15 cellular contexts compared by ENCODE assay signal in the genomic region with DNA sequence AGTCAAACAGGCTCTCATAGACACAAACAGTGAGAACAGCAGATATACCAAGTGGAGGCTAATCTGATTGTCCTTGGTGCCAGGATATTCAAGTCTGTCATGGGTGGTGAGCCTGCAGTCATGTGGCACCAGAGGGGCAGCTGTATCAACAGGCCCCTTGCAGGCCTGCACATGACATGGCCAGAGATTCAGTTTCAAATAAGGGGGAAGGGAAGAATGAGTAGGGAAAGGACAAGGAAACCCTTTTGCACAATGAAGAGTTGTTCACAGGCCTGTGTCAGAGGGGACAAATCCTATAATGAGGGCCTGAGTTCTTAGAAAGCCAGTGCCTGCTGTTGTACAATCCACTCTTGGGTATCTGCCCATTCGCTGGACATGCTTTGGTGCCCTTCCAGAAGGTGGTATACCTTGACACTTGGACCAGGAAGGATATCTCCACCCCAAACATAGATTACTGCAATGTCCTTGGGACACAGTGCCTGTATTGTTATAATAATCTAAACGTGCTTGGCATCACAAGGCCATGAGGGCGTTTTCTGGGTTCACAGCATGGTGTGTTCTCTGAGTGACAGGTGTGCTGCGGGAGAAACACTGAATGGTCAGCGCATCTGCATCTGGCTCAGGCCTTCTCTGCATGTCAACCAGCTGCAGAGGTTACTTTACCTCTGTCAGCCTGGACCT. TPM values are rescaled to one million over a fixed set of nuclear protein-coding genes. Genes with fewer than 3 reads are reported as not detected.
DNase-seq lines count a peak whose midpoint lies in the region; ATAC-seq and TF ChIP-seq lines count a peak whose summit lies in the region.
"Had no signal": no experiment of that assay in that cellular context is flagged by ENCODE, and none has a peak within 500 bp of the region (broad histone marks: within the 10 kb centered on the region; RNA-seq: fewer than 3 reads in every experiment).

No MANE protein-coding gene starts in this region.

- H3K27ac ChIP-seq in SK-N-SH (ENCODE audit: low read depth in 2 of 2, low read length in 1 of 2) (no peak overlapping the region), cingulate gyrus (ENCODE audit: low read depth, low read length) (peak overlapping the region; percentile 50), muscle layer of duodenum (ENCODE audit: low read length) (peak overlapping the region; percentile 79), upper lobe of right lung (no peak overlapping the region), ovary (no peak overlapping the region)

- TF ChIP-seq EP300 in SK-N-SH (IDR thresholded peaks at IDR 0.05; ENCODE audit: borderline replicate concordance in 1 of 2, low read depth in 1 of 2, low read length in 1 of 2) = no peak
- no peak for TF ChIP-seq EP300 in ovary (IDR thresholded peaks at IDR 0.05)

- H3K9ac ChIP-seq in SK-N-SH = no peak overlapping the region

- POLR2A ChIA-PET in SK-N-SH (lab: Yijun Ruan, JAX) (no interaction called here), HEK293T (lab: Yijun Ruan, JAX) (no interaction called here)

- peaks cover 13% of the 10 kb centered on the region for H3F3A ChIP-seq in SK-N-SH (replicated peaks; ENCODE audit: insufficient read depth)

- no peaks in the 10 kb centered on the region for H3K79me2 ChIP-seq in SK-N-SH (ENCODE audit: insufficient read depth)

- TF ChIP-seq RAD21 in SK-N-SH (IDR thresholded peaks at IDR 0.05; ENCODE audit: low read length) = no peak

- no peaks in the 10 kb centered on the region for H3K36me3 ChIP-seq in SK-N-SH (replicated peaks in 1 of 2; ENCODE audit: control insufficient read depth in 1 of 2, insufficient read depth in 2 of 2, low read length in 1 of 2)
- H3K36me3 ChIP-seq in muscle layer of duodenum (ENCODE audit: control insufficient read depth in 1 of 2, insufficient read depth in 2 of 2, low read length in 2 of 2) = no peaks in the 10 kb centered on the region
- H3K36me3 ChIP-seq in upper lobe of right lung = no peaks in the 10 kb centered on the region
- H3K36me3 ChIP-seq in ovary = no peaks in the 10 kb centered on the region

- no peak for ATAC-seq in SK-N-SH treated with all-trans-retinoic acid at 6 μM for 48 hours
- ATAC-seq in upper lobe of right lung = no peak

- 90% methylated on average over 4 of the region's 5 CpGs for WGBS in SK-N-SH (ENCODE audit: low lambda C conversion rate)
- 80 to 83% (median 83%) methylated on average over 5 of the region's 5 CpGs for WGBS in ovary, 3 donors

- no peaks in the 10 kb centered on the region for H4K20me1 ChIP-seq in SK-N-SH (ENCODE audit: insufficient read depth)

- intact Hi-C loops in upper lobe of right lung (cut with DNase I) = no loop called here
- intact Hi-C loops in ovary (cut with DNase I) = no loop called here

- no peak overlapping the region for H3K4me2 ChIP-seq in SK-N-SH

- peaks cover 9 to 20% of the 10 kb centered on the region in 2 experiments for H3K4me1 ChIP-seq in SK-N-SH (ENCODE audit: control insufficient read depth in 1 of 2, insufficient read depth in 2 of 2, low read depth in 1 of 2, low read length in 1 of 2)
- H3K4me1 ChIP-seq in muscle layer of duodenum (ENCODE audit: control insufficient read depth in 1 of 2, insufficient read depth in 2 of 2, low read length in 2 of 2) = peaks cover 3 to 14% of the 10 kb centered on the region in 2 donors
- H3K4me1 ChIP-seq in upper lobe of right lung = peaks cover 8% of the 10 kb centered on the region
- no peaks in the 10 kb centered on the region for H3K4me1 ChIP-seq in ovary (ENCODE audit: insufficient read depth)

- H3K4me3 ChIP-seq in SK-N-SH (ENCODE audit: low read depth in 2 of 2, low read length in 1 of 2) = no peak overlapping the region
- H3K4me3 ChIP-seq in muscle layer of duodenum (ENCODE audit: low read depth in 1 of 2, low read length in 2 of 2) = no peak overlapping the region
- no peak overlapping the region for H3K4me3 ChIP-seq in upper lobe of right lung
- no peak overlapping the region for H3K4me3 ChIP-seq in ovary

- DNase-seq in SK-N-SH (peak; percentile 64), ureter (ENCODE audit: low spot score) (peak; percentile 60), upper lobe of right lung (no peak), ovary (no peak), HEK293T (ENCODE audit: extremely low spot score) (no peak)
- DNase-seq: activated B cell treated with CpG ODN at 0.5 μM for 24 hours; cortex of kidney; KG1; naive thymus-derived CD4-positive, alpha-beta T cell; NCI-H187; trophoblast cell had no signal

- TF ChIP-seq CTCF in SK-N-SH (IDR thresholded peaks at IDR 0.05) = no peak
- no peak for TF ChIP-seq CTCF in upper lobe of right lung (IDR thresholded peaks at IDR 0.05)
- TF ChIP-seq CTCF in ovary (IDR thresholded peaks at IDR 0.05) = no peak

- H3K9me3 ChIP-seq in SK-N-SH (no peaks in the 10 kb centered on the region), muscle layer of duodenum (ENCODE audit: control insufficient read depth in 1 of 2, low read length in 2 of 2) (peaks cover 0 to 9% of the 10 kb centered on the region in 2 donors), upper lobe of right lung (no peaks in the 10 kb centered on the region), ovary (no peaks in the 10 kb centered on the region)

- H3K27me3 ChIP-seq in SK-N-SH (ENCODE audit: insufficient read depth) = no peaks in the 10 kb centered on the region
- H3K27me3 ChIP-seq in muscle layer of duodenum (ENCODE audit: low read depth, low read length) = peaks cover 6% of the 10 kb centered on the region
- peaks cover 17% of the 10 kb centered on the region for H3K27me3 ChIP-seq in upper lobe of right lung
- H3K27me3 ChIP-seq in ovary = no peaks in the 10 kb centered on the region

- no peak for TF ChIP-seq POLR2A in ovary (IDR thresholded peaks at IDR 0.05)

- H3K9me2 ChIP-seq in SK-N-SH = no peaks in the 10 kb centered on the region

- CTCF ChIA-PET in SK-N-SH (lab: Yijun Ruan, JAX) (no interaction called here), HEK293T (lab: Yijun Ruan, JAX) (no interaction called here)

- no peak overlapping the region for H2AFZ ChIP-seq in SK-N-SH (ENCODE audit: low read depth)

TF ChIP-seq in SK-N-SH, 30 proteins besides CTCF, POLR2A, EP300 and RAD21:
- no peak for TF ChIP-seq RCOR1 (IDR thresholded peaks at IDR 0.05; ENCODE audit: low read length)
- 0 out of 2 replicates have a peak, but pooled peaks have one; percentile 9 for TF ChIP-seq GATA2 (CRISPR knock-in tag; IDR thresholded peaks at IDR 0.05)
TF ChIP-seq in SK-N-SH: peak in this region for 1.

TF ChIP-seq in SK-N-SH treated with all-trans-retinoic acid at 6 μM for 48 hours, 23 proteins besides CTCF, POLR2A, EP300 and RAD21:
- TF ChIP-seq ZC3H10 (CRISPR knock-in tag; IDR thresholded peaks at IDR 0.05) (no peak), PPARA (CRISPR knock-in tag; IDR thresholded peaks at IDR 0.05; ENCODE audit: borderline replicate concordance) (no peak), ZFP30 (CRISPR knock-in tag; IDR thresholded peaks at IDR 0.05) (no peak)
TF ChIP-seq in SK-N-SH treated with all-trans-retinoic acid at 6 μM for 48 hours: peak in this region for 0.

TF ChIP-seq in HEK293T, 16 proteins besides CTCF, POLR2A, EP300 and RAD21:
- TF ChIP-seq FOXM1 (IDR thresholded peaks at IDR 0.05; ENCODE audit: borderline replicate concordance) (no peak), BHLHE40 (IDR thresholded peaks at IDR 0.05; ENCODE audit: borderline replicate concordance) (no peak), SUZ12 (IDR thresholded peaks at IDR 0.05) (no peak), NFRKB (IDR thresholded peaks at IDR 0.05) (no peak)
TF ChIP-seq in HEK293T: peak in this region for 0.

RNA-seq across cellular contexts. Expression of a gene that starts 1.9 kb away (rescaled TPM):
- polyA plus RNA-seq in SK-N-SH (2012; rRNA removed) (7.6 and 8.9 TPM in 2 replicates), ovary (under 1 TPM; 0.10 to 0.42 TPM)
- polyA plus RNA-seq in SK-N-SH (2012; cell fraction: cytosol; rRNA removed) = 5.8 and 6.6 TPM in 2 replicates
- polyA plus RNA-seq in SK-N-SH (2012; cell fraction: nucleus; rRNA removed) = 4.3 and 4.4 TPM in 2 replicates
- total RNA-seq in ureter (2.4 TPM), upper lobe of right lung (0.43 TPM), ovary (not detected)
- total RNA-seq: activated B cell treated with CpG ODN at 0.5 μM for 24 hours had no signal
- polyA plus RNA-seq: naive thymus-derived CD4-positive, alpha-beta T cell had no signal

RNA-seq across cellular contexts. Expression of a gene that starts 54.5 kb away (rescaled TPM):
- polyA plus RNA-seq in SK-N-SH (2012; rRNA removed) (not detected in 2 replicates), ovary (not detected)
- not detected in 2 replicates for polyA plus RNA-seq in SK-N-SH (2012; cell fraction: cytosol; rRNA removed)
- polyA plus RNA-seq in SK-N-SH (2012; cell fraction: nucleus; rRNA removed) = not detected in 2 replicates
- total RNA-seq in ureter (not detected), upper lobe of right lung (not detected), ovary (not detected)
- total RNA-seq: activated B cell treated with CpG ODN at 0.5 μM for 24 hours; naive thymus-derived CD4-positive, alpha-beta T cell had no signal
- polyA plus RNA-seq: adipose tissue; naive thymus-derived CD4-positive, alpha-beta T cell had no signal

Comparison
In these comparisons a context has a peak if more than half of its experiments do, and no peak if none do; other contexts are left out.
1. DNase-seq: peak in SK-N-SH (single experiment) and ureter (single experiment); none in upper lobe of right lung (single experiment), ovary (0 of 5) and HEK293T (single experiment).
2. H3K27ac ChIP-seq: peak in cingulate gyrus (single experiment) and muscle layer of duodenum (single experiment); none in SK-N-SH (0 of 2), upper lobe of right lung (single experiment) and ovary (0 of 2).